34 cellular contexts compared by ENCODE assay signal in genomic region chr12:104315326-104316224, GRCh38. TPM values are rescaled to one million over a fixed set of nuclear protein-coding genes. Genes with fewer than 3 reads are reported as not detected.
DNase-seq lines count a peak whose midpoint lies in the region; ATAC-seq, FAIRE-seq and TF ChIP-seq lines count a peak whose summit lies in the region.
"Had no signal": no experiment of that assay in that cellular context is flagged by ENCODE, and none has a peak within 500 bp of the region (broad histone marks: within the 10 kb centered on the region; RNA-seq: fewer than 3 reads in every experiment).

No MANE protein-coding gene starts in this region.

- peaks cover 65% of the 10 kb centered on the region for H3K36me3 ChIP-seq in Panc1 (ENCODE audit: control insufficient read depth, insufficient read depth, low read length)
- H3K36me3 ChIP-seq in fibroblast of lung (ENCODE audit: control insufficient read depth, insufficient read depth, low read length) = peaks cover 21% of the 10 kb centered on the region
- peaks cover 100% of the 10 kb centered on the region for H3K36me3 ChIP-seq in HAP-1 (replicated peaks)

- H4K20me1 ChIP-seq in fibroblast of lung (ENCODE audit: control insufficient read depth, extremely low read depth, insufficient read depth, low read length) = no peaks in the 10 kb centered on the region

- no peak for TF ChIP-seq RAD21 in A549 (conservative IDR thresholded peaks at IDR 0.05 in 1 of 2, IDR thresholded peaks at IDR 0.05 in 1 of 2)

- 20% methylated on average over 10 of the region's 10 CpGs for WGBS in A549 (ENCODE audit: missing lambda C conversion rate)

- peak overlapping the region; percentile 10 to 55; a peak in 2 of 6 replicates for H3K27ac ChIP-seq in A549
- H3K27ac ChIP-seq in Panc1 (ENCODE audit: low read length) = peak overlapping the region; percentile 68
- peak overlapping the region; percentile 51 for H3K27ac ChIP-seq in fibroblast of lung (ENCODE audit: insufficient read depth, low read length)
- H3K27ac ChIP-seq: C4-2B, esophagus muscularis mucosa, gastrocnemius medialis, KMS-11, prostate gland, tibial nerve, VCaP had no signal

- FAIRE-seq in A549 (lab: Jason Lieb, UNC) = peak; percentile 84
- FAIRE-seq: astrocyte had no signal

- DNase-seq in A549 (ENCODE audit: low read depth in 1 of 2, low spot score in 1 of 2) (no peak), AG10803 (ENCODE audit: low read depth) (peak; percentile 27), Panc1 (ENCODE audit: low read depth, low spot score) (no peak), fibroblast of lung (ENCODE audit: low read depth in 2 of 2) (peak in 1 of 2 donors; percentile 40), HAP-1 (ENCODE audit: low spot score in 2 of 2) (no peak), GM20000 (ENCODE audit: low spot score) (no peak), HK-2 (ENCODE audit: unreplicated experiment) (no peak)
- DNase-seq: activated CD4-positive, alpha-beta T cell treated with anti-CD3 and anti-CD28 coated beads for 36 hours; activated gamma-delta T cell; activated T-cell treated with anti-CD3 and anti-CD28 coated beads, Interleukin-2, amount 50 U/mL, for 1 hour; caudate nucleus; cortex of kidney; DMS79; gastrocnemius medialis; GF-D8; kidney glomerular epithelial cell; midbrain; MM.1S; naive B cell; NCI-H2081 treated with DMSO at 0.1 percent for 48 hours; NCI-H226; NCI-H69; PC-3; stimulated activated CD4-positive, alpha-beta T cell treated with anti-CD3 and anti-CD28 coated beads, Interleukin-12 subunit alpha, Interleukin-12 subunit beta, amount 100 ng/mL, for 4 hours; stimulated activated CD4-positive, alpha-beta T cell treated with anti-CD3 and anti-CD28 coated beads, Interleukin-2, amount 100 ng/mL, for 48 hours had no signal

- H3K79me2 ChIP-seq in fibroblast of lung (ENCODE audit: control insufficient read depth, insufficient read depth, low read length) = peaks cover 72% of the 10 kb centered on the region

- no peak for TF ChIP-seq EP300 in A549 (IDR thresholded peaks at IDR 0.05)

- POLR2A ChIA-PET in A549 (lab: Yijun Ruan, JAX) (interaction anchor here (0.7 kb wide), 1 partner anchor 138 kb away, joined by 3 read pairs; no protein-coding TSS in a partner anchor), Panc1 (lab: Charles Lee) (interaction anchor here (0.6 to 0.7 kb wide), 3 partner anchors 14 to 532 kb away, joined by 6 to 16 read pairs (median 6); no protein-coding TSS in a partner anchor)

- CTCF ChIA-PET in A549 (lab: Yijun Ruan, JAX) = interaction anchor here (0.7 to 1.4 kb wide), 3 partner anchors 13 to 102 kb away, joined by 3 to 4 read pairs (median 3); no protein-coding TSS in a partner anchor
- CTCF ChIA-PET in Panc1 (lab: Charles Lee) = no interaction called here

- TSS peak; percentile 2 for BruUV-seq in Panc1 (replicated peaks; lab: Mats Ljungman, UMichigan)

- in situ Hi-C loops in Panc1 (cut with HindIII; ENCODE audit: low pct_unique_long_range_greater_than_20kb, low sequenced_read_pairs) (no loop called here), HAP-1 (cut with MboI; ENCODE audit: low sequenced_read_pairs) (no loop called here)

- no peak overlapping the region for H3K9ac ChIP-seq in fibroblast of lung (ENCODE audit: insufficient read depth, low read length)
- H3K9ac ChIP-seq: KMS-11 had no signal

- TF ChIP-seq POLR2A in A549 (IDR thresholded peaks at IDR 0.05; ENCODE audit: low read length) = no peak

- TF ChIP-seq CTCF in A549 (IDR thresholded peaks at IDR 0.05) (no peak), AG10803 (conservative IDR thresholded peaks at IDR 0.05; ENCODE audit: low read length) (no peak), Panc1 (IDR thresholded peaks at IDR 0.05) (no peak), fibroblast of lung (conservative IDR thresholded peaks at IDR 0.05 in 1 of 2, IDR thresholded peaks at IDR 0.05 in 1 of 2; ENCODE audit: low read depth in 1 of 2, low read length in 2 of 2) (no peak), GM20000 (IDR thresholded peaks at IDR 0.05; ENCODE audit: extremely low read depth, missing control alignments) (no peak)

- peak overlapping the region; percentile 97 for H3K4me2 ChIP-seq in A549
- H3K4me2 ChIP-seq in fibroblast of lung (ENCODE audit: extremely low read depth, insufficient read depth, low read length) = peak overlapping the region; percentile 30
- H3K4me2 ChIP-seq: KMS-11 had no signal

- H2AFZ ChIP-seq in fibroblast of lung (ENCODE audit: low read length) = no peak overlapping the region

- H3K27me3 ChIP-seq in Panc1 (ENCODE audit: control insufficient read depth, insufficient read depth, low read length) = no peaks in the 10 kb centered on the region
- no peaks in the 10 kb centered on the region for H3K27me3 ChIP-seq in fibroblast of lung (ENCODE audit: control insufficient read depth, insufficient read depth, low read length)
- H3K27me3 ChIP-seq in HAP-1 (ENCODE audit: low read depth) = no peaks in the 10 kb centered on the region
- H3K27me3 ChIP-seq: esophagus muscularis mucosa, gastrocnemius medialis, tibial nerve had no signal

- ATAC-seq in A549 (peak in 1 of 2 experiments; percentile 1; a peak in 1 of 6 replicates), Panc1 (no peak)
- ATAC-seq: activated CD4-positive, alpha-beta T cell treated with anti-CD3 and anti-CD28 coated beads for 36 hours; gastrocnemius medialis; PC-3; Right ventricle myocardium inferior; sciatic nerve had no signal

- no peaks in the 10 kb centered on the region for H3K9me3 ChIP-seq in A549
- H3K9me3 ChIP-seq in Panc1 (ENCODE audit: control insufficient read depth, insufficient read depth, low read depth, low read length) = no peaks in the 10 kb centered on the region
- no peaks in the 10 kb centered on the region for H3K9me3 ChIP-seq in fibroblast of lung (ENCODE audit: control insufficient read depth, insufficient read depth, low read depth, low read length)
- H3K9me3 ChIP-seq in HAP-1 = no peaks in the 10 kb centered on the region
- H3K9me3 ChIP-seq: esophagus muscularis mucosa, gastrocnemius medialis, prostate gland, tibial nerve had no signal

- intact Hi-C loops in Panc1 (cut with micrococcal nuclease; ENCODE audit: unreplicated experiment) = no loop called here

- peaks cover 100% of the 10 kb centered on the region for H3K4me1 ChIP-seq in A549
- peaks cover 63% of the 10 kb centered on the region for H3K4me1 ChIP-seq in Panc1 (ENCODE audit: control insufficient read depth, insufficient read depth, low read length)
- H3K4me1 ChIP-seq in fibroblast of lung (ENCODE audit: control insufficient read depth, extremely low read depth, insufficient read depth, low read length) = peaks cover 3% of the 10 kb centered on the region
- H3K4me1 ChIP-seq in HAP-1 = no peaks in the 10 kb centered on the region
- H3K4me1 ChIP-seq: gastrocnemius medialis, prostate gland had no signal

- peak overlapping the region; percentile 24; the same call in 2 of the 3 replicates for H3K4me3 ChIP-seq in A549
- no peak overlapping the region for H3K4me3 ChIP-seq in AG10803 (ENCODE audit: low read length)
- H3K4me3 ChIP-seq in Panc1 (ENCODE audit: low read depth in 2 of 2, low read length in 2 of 2) = peak overlapping the region; percentile 13 to 16; a peak in 2 of 4 replicates
- H3K4me3 ChIP-seq in fibroblast of lung (replicated peaks in 1 of 4; ENCODE audit: control extremely low read depth in 1 of 4, insufficient read depth in 1 of 4, low read depth in 3 of 4, low read length in 4 of 4) = peak overlapping the region in 2 of 4 experiments; percentile 0 to 12
- no peak overlapping the region for H3K4me3 ChIP-seq in HAP-1
- H3K4me3 ChIP-seq: esophagus muscularis mucosa, gastrocnemius medialis, prostate gland, tibial nerve had no signal

TF ChIP-seq in A549, 52 proteins besides CTCF, POLR2A, EP300 and RAD21 (continues in another document):
- TF ChIP-seq HEYL (CRISPR knock-in tag; IDR thresholded peaks at IDR 0.05) (no peak), RCOR1 (IDR thresholded peaks at IDR 0.05; ENCODE audit: low read depth, low read length) (no peak), HOXA7 (CRISPR knock-in tag; IDR thresholded peaks at IDR 0.05) (peak; percentile 84; the same call in 1 of the 2 replicates), NR3C1 (IDR thresholded peaks at IDR 0.05) (no peak), JUN (IDR thresholded peaks at IDR 0.05) (0 out of 5 replicates have a peak, but pooled peaks of 1 of the 2 experiments have one; percentile 36), CEBPB (IDR thresholded peaks at IDR 0.05) (no peak), HOXB5 (CRISPR knock-in tag; IDR thresholded peaks at IDR 0.05) (no peak), ZSCAN20 (CRISPR knock-in tag; IDR thresholded peaks at IDR 0.05) (no peak), RFX5 (IDR thresholded peaks at IDR 0.05) (no peak), FOSL2 (IDR thresholded peaks at IDR 0.05) (no peak), FOSL2 (CRISPR knock-in tag; IDR thresholded peaks at IDR 0.05) (no peak), POLR2AphosphoS2 (conservative IDR thresholded peaks at IDR 0.05; ENCODE audit: low read length) (peak; percentile 93), ZNF302 (CRISPR knock-in tag; IDR thresholded peaks at IDR 0.05) (no peak), ELK1 (IDR thresholded peaks at IDR 0.05; ENCODE audit: low read depth, low read length) (no peak), ZFP36 (IDR thresholded peaks at IDR 0.05; ENCODE audit: borderline replicate concordance, partially characterized antibody) (no peak), ESRRA (IDR thresholded peaks at IDR 0.05; ENCODE audit: borderline replicate concordance, low read length) (no peak), RNF2 (IDR thresholded peaks at IDR 0.05; ENCODE audit: borderline replicate concordance, low read depth) (no peak), FOXS1 (CRISPR knock-in tag; IDR thresholded peaks at IDR 0.05) (no peak)

RNA-seq across cellular contexts. Expression of gene EID3, which starts 12.0 kb away (rescaled TPM):
- 9.3 and 12.2 TPM in 2 replicates for polyA plus RNA-seq in A549 (2011; rRNA removed)
- 7.2 and 10.3 TPM in 2 replicates for polyA plus RNA-seq in A549 (2012; cell fraction: cytosol; rRNA removed)
- polyA plus RNA-seq in A549 (2012; cell fraction: nucleus; rRNA removed) = 50.2 and 53.0 TPM in 2 replicates
- 6.8 to 7.5 TPM (median 6.9 TPM) in 3 replicates for polyA plus RNA-seq in A549 (2017; fragmentation: RNase III; extraction: RNeasy Plus Mini Kit Qiagen cat#74134 plus additional on column Dnase treatment)
- polyA minus RNA-seq in A549 (2011; rRNA and poly(A)+ RNA removed) = 20.7 and 22.7 TPM in 2 replicates
- 18.5 TPM for total RNA-seq in Panc1 (2021; ENCODE audit: unreplicated experiment)
- 12.6 TPM for polyA plus RNA-seq in Panc1 (2012; ENCODE audit: insufficient read length)
- total RNA-seq in fibroblast of lung = 8.2 and 18.0 TPM in 2 replicates
- 2.3 and 3.5 TPM in 2 replicates for polyA plus RNA-seq in fibroblast of lung
- 1.4 and 2.9 TPM in 2 replicates for polyA plus RNA-seq in fibroblast of lung (2012)
- 0.37 TPM in 1 of 2 replicates, not detected in the other for polyA minus RNA-seq in fibroblast of lung (ENCODE audit: low replicate concordance)

Comparison
In these comparisons a context has a peak if more than half of its experiments do, and no peak if none do; other contexts are left out.
1. H3K4me3 ChIP-seq: peak in A549 (single experiment) and Panc1 (2 of 2); none in AG10803 (single experiment) and HAP-1 (single experiment).
2. Peak in every context shown above with its lines, with median percentiles within 50 percentile points of each other: H3K27ac ChIP-seq.